ENCODE assay signal across 9 cellular contexts in genomic region chrX:136525738-136526606, GRCh38. TPM values are rescaled to one million over a fixed set of nuclear protein-coding genes. Genes with fewer than 3 reads are reported as not detected.
DNase-seq lines count a peak whose midpoint lies in the region; ATAC-seq, FAIRE-seq and TF ChIP-seq lines count a peak whose summit lies in the region.
"Had no signal": no experiment of that assay in that cellular context is flagged by ENCODE, and none has a peak within 500 bp of the region (broad histone marks: within the 10 kb centered on the region; RNA-seq: fewer than 3 reads in every experiment).

No MANE protein-coding gene starts in this region.

- BruUV-seq in HepG2 (replicated peaks; lab: Mats Ljungman, UMichigan) = no TSS peak
- BruUV-seq in MCF 10A (replicated peaks; lab: Mats Ljungman, UMichigan) = no TSS peak

- H3K9me3 Mint-ChIP-seq in MCF 10A (ENCODE audit: unreplicated experiment) = no peaks in the 10 kb centered on the region

- H3K27me3 Mint-ChIP-seq in MCF 10A (ENCODE audit: insufficient read depth, unreplicated experiment) = peaks cover 45% of the 10 kb centered on the region
- H3K27me3 Mint-ChIP-seq in T-helper 17 cell = no peaks in the 10 kb centered on the region

- CTCF ChIA-PET in HepG2 (lab: Yijun Ruan, JAX; ENCODE audit: low intra/inter-chr PET ratio, low total read pairs) = no interaction called here
- CTCF ChIA-PET in MCF 10A (lab: Yijun Ruan, JAX) = interaction anchor here (0.6 to 1.2 kb wide), 3 partner anchors 50 to 169 kb away, joined by 3 to 6 read pairs (median 3); no protein-coding TSS in a partner anchor

- no peaks in the 10 kb centered on the region for H3K9me3 ChIP-seq in liver (ENCODE audit: control insufficient read depth in 4 of 4, low read length in 3 of 4)
- H3K9me3 ChIP-seq in HepG2 (ENCODE audit: low read length) = no peaks in the 10 kb centered on the region
- no peaks in the 10 kb centered on the region for H3K9me3 ChIP-seq in uterus
- no peaks in the 10 kb centered on the region for H3K9me3 ChIP-seq in T-helper 17 cell (ENCODE audit: control insufficient read depth, low read length, poor library complexity, severe bottlenecking)

- H3K4me1 Mint-ChIP-seq in MCF 10A (ENCODE audit: insufficient read depth, unreplicated experiment) (no peaks in the 10 kb centered on the region), T-helper 17 cell (peaks cover 9% of the 10 kb centered on the region)

- no peak for TF ChIP-seq EP300 in HepG2 (IDR thresholded peaks at IDR 0.05; ENCODE audit: low read depth in 2 of 2, low read length in 2 of 2)
- TF ChIP-seq EP300 in HepG2 (CRISPR knock-in tag; IDR thresholded peaks at IDR 0.05; ENCODE audit: borderline replicate concordance) = no peak

- no peaks in the 10 kb centered on the region for H3K79me2 ChIP-seq in HepG2 (ENCODE audit: insufficient read depth, low read length)

- FAIRE-seq in HepG2 (lab: Jason Lieb, UNC) = no peak

- intact Hi-C loops in HepG2 (cut with micrococcal nuclease; ENCODE audit: unreplicated experiment) = no loop called here
- intact Hi-C loops in MCF 10A (cut with micrococcal nuclease) = no loop called here
- intact Hi-C loops in left colon (cut with DNase I, micrococcal nuclease) = no loop called here
- intact Hi-C loops in uterus (cut with DNase I; ENCODE audit: low total_unique reads) = no loop called here

- H3K27ac ChIP-seq in liver (ENCODE audit: low read depth in 1 of 2, low read length in 2 of 2) = no peak overlapping the region
- no peak overlapping the region for H3K27ac ChIP-seq in HepG2 (ENCODE audit: extremely low read length, insufficient read depth, low read length)
- peak overlapping the region; percentile 23 to 49 for H3K27ac ChIP-seq in uterus

- TF ChIP-seq POLR2A in HepG2 (IDR thresholded peaks at IDR 0.05; ENCODE audit: insufficient read depth in 1 of 2, low read depth in 2 of 2, low read length in 2 of 2) = no peak
- no peak for TF ChIP-seq POLR2A in uterus (IDR thresholded peaks at IDR 0.05)

- WGBS in liver = 38% methylated on average over 2 of the region's 2 CpGs
- 0% methylated on average over 2 of the region's 2 CpGs for WGBS in HepG2 (ENCODE audit: low lambda C conversion rate)

- H3K9ac ChIP-seq in liver (ENCODE audit: low read depth in 1 of 2, low read length in 2 of 2) (no peak overlapping the region), HepG2 (ENCODE audit: insufficient read depth, low read depth, low read length) (no peak overlapping the region)

- H3K27ac Mint-ChIP-seq in MCF 10A (ENCODE audit: low read depth, unreplicated experiment) (no peak overlapping the region), T-helper 17 cell (no peak overlapping the region)

- TF ChIP-seq RAD21 in liver (IDR thresholded peaks at IDR 0.05) (no peak), HepG2 (CRISPR knock-in tag; IDR thresholded peaks at IDR 0.05) (no peak)

- ATAC-seq in HepG2 (no peak), left colon (peak; percentile 91), T-helper 17 cell (no peak), HG03097 (IDR thresholded peaks at IDR 0.05; ENCODE audit: low FRiP score, unreplicated experiment) (no peak)

- H3K4me1 ChIP-seq in liver (ENCODE audit: control insufficient read depth in 4 of 4, insufficient read depth in 4 of 4, low read length in 3 of 4) (no peaks in the 10 kb centered on the region), HepG2 (ENCODE audit: insufficient read depth, low read length) (no peaks in the 10 kb centered on the region), uterus (no peaks in the 10 kb centered on the region)

- in situ Hi-C loops in HepG2 (cut with HindIII; ENCODE audit: extremely low pct_ligation_motif_present, low pct_unique_long_range_greater_than_20kb) = no loop called here

- H2AFZ ChIP-seq in HepG2 (ENCODE audit: low read length) = no peak overlapping the region

- no peak overlapping the region for H3K4me3 ChIP-seq in liver (ENCODE audit: low read depth in 1 of 3, low read length in 3 of 3)
- H3K4me3 ChIP-seq in HepG2 (replicated peaks in 1 of 3; ENCODE audit: insufficient read depth in 1 of 3, low read depth in 2 of 3, low read length in 3 of 3) = no peak overlapping the region
- no peak overlapping the region for H3K4me3 ChIP-seq in uterus

- H3K36me3 ChIP-seq in liver (ENCODE audit: control insufficient read depth in 4 of 4, insufficient read depth in 3 of 4, low read depth in 1 of 4, low read length in 3 of 4) (no peaks in the 10 kb centered on the region), HepG2 (replicated peaks in 1 of 2; ENCODE audit: control insufficient read depth in 1 of 2, insufficient read depth in 2 of 2, low read length in 2 of 2) (no peaks in the 10 kb centered on the region), uterus (no peaks in the 10 kb centered on the region)

- H3K27me3 ChIP-seq in liver (ENCODE audit: control insufficient read depth in 4 of 4, insufficient read depth in 4 of 4, low read length in 3 of 4) (no peaks in the 10 kb centered on the region), HepG2 (ENCODE audit: control insufficient read depth in 1 of 2, insufficient read depth in 2 of 2, low read length in 2 of 2) (no peaks in the 10 kb centered on the region), uterus (peaks cover 0 to 4% of the 10 kb centered on the region in 2 donors)

- no peaks in the 10 kb centered on the region for H3K36me3 Mint-ChIP-seq in MCF 10A (ENCODE audit: insufficient read depth, unreplicated experiment)
- no peaks in the 10 kb centered on the region for H3K36me3 Mint-ChIP-seq in T-helper 17 cell (ENCODE audit: low read depth)

- no peak for DNase-seq in HepG2 (ENCODE audit: low spot score)
- DNase-seq in MCF 10A (ENCODE audit: unreplicated experiment) = peak; percentile 87
- DNase-seq in left colon = peak; percentile 55 to 72
- DNase-seq in uterus = peak; percentile 81 to 84
- DNase-seq in T1000 (lab: John Stamatoyannopoulos, UW) = no peak
- DNase-seq in T-helper 17 cell = no peak

- no peak overlapping the region for H3K4me2 ChIP-seq in HepG2 (ENCODE audit: low read depth, low read length)

- TF ChIP-seq CTCF in liver (IDR thresholded peaks at IDR 0.05; ENCODE audit: low read depth, low read length, missing input control) = no peak
- TF ChIP-seq CTCF in HepG2 (CRISPR knock-in tag; IDR thresholded peaks at IDR 0.05) = no peak
- TF ChIP-seq CTCF in MCF 10A (IDR thresholded peaks at IDR 0.05; ENCODE audit: unreplicated experiment) = no peak
- no peak for TF ChIP-seq CTCF in uterus (IDR thresholded peaks at IDR 0.05)

- H4K20me1 ChIP-seq in HepG2 (ENCODE audit: insufficient read depth, low read length) = no peaks in the 10 kb centered on the region

- POLR2A ChIA-PET in HepG2 (lab: Yijun Ruan, JAX) = no interaction called here
- POLR2A ChIA-PET in MCF 10A (lab: Yijun Ruan, JAX) = interaction anchor here (0.5 to 1.1 kb wide), 5 partner anchors 16 to 224 kb away, joined by 3 to 5 read pairs (median 4); partner anchors contain the start of gene HTATSF1

- H3K4me3 Mint-ChIP-seq in MCF 10A (ENCODE audit: unreplicated experiment) (no peak overlapping the region), T-helper 17 cell (no peak overlapping the region)

RNA-seq across cellular contexts. Expression of gene VGLL1, which starts 6.0 kb away (rescaled TPM):
- total RNA-seq in liver = not detected
- not detected for polyA plus RNA-seq in liver
- not detected in 2 replicates for total RNA-seq in HepG2 (2016; rRNA removed; fragmentation: Illumina TruSeq; extraction: Trizol)
- total RNA-seq in HepG2 (2016; cell fraction: cytosol; rRNA removed; fragmentation: Illumina TruSeq; extraction: Trizol; ENCODE audit: low read depth) = not detected in 2 replicates
- total RNA-seq in HepG2 (2016; cell fraction: insoluble cytoplasmic fraction; rRNA removed; fragmentation: Illumina TruSeq; extraction: Trizol) = not detected in 2 replicates
- not detected in 2 replicates for total RNA-seq in HepG2 (2016; cell fraction: membrane; rRNA removed; fragmentation: Illumina TruSeq; extraction: Trizol)
- total RNA-seq in HepG2 (2016; cell fraction: nucleus; rRNA removed; fragmentation: Illumina TruSeq; extraction: Trizol) = not detected in 2 replicates
- not detected in 2 replicates for polyA plus RNA-seq in HepG2 (2011; rRNA removed)
- polyA plus RNA-seq in HepG2 (2011; cell fraction: cytosol; rRNA removed) = not detected in 2 replicates
- not detected in 2 replicates for polyA plus RNA-seq in HepG2 (2011; cell fraction: nucleus; rRNA removed)
- not detected in 2 replicates for polyA plus RNA-seq in HepG2 (2012)
- polyA plus RNA-seq in HepG2 (2016; cell fraction: cytosol; fragmentation: Illumina TruSeq; extraction: Trizol; ENCODE audit: low read depth) = not detected in 2 replicates
- polyA plus RNA-seq in HepG2 (2016; cell fraction: insoluble cytoplasmic fraction; fragmentation: Illumina TruSeq; extraction: Trizol; ENCODE audit: low read depth) = not detected in 2 replicates
- polyA plus RNA-seq in HepG2 (2016; cell fraction: membrane; fragmentation: Illumina TruSeq; extraction: Trizol; ENCODE audit: low read depth) = not detected in 2 replicates
- polyA plus RNA-seq in HepG2 (2016; cell fraction: nucleus; fragmentation: Illumina TruSeq; extraction: Trizol; ENCODE audit: insufficient read depth, low read depth) = not detected in 2 replicates
- not detected in 2 replicates for polyA minus RNA-seq in HepG2 (2011; rRNA and poly(A)+ RNA removed; ENCODE audit: low replicate concordance)
- polyA minus RNA-seq in HepG2 (2011; cell fraction: cytosol; rRNA and poly(A)+ RNA removed) = not detected in 2 replicates
- polyA minus RNA-seq in HepG2 (2011; cell fraction: nucleus; rRNA and poly(A)+ RNA removed) = not detected in 2 replicates
- not detected in 2 replicates for total RNA-seq in MCF 10A (2022)
- not detected for total RNA-seq in left colon
- under 1 TPM in 1 of 4 donors, not detected in 3; 0.62 TPM for total RNA-seq in uterus
- total RNA-seq in T-helper 17 cell = not detected
- total RNA-seq: mononuclear cell had no signal

RNA-seq across cellular contexts. Expression of gene HTATSF1, which starts 28.6 kb away (rescaled TPM):
- total RNA-seq in liver (10 to 100 TPM; 14.9 to 35.7 TPM), HepG2 (2016; rRNA removed; fragmentation: Illumina TruSeq; extraction: Trizol) (40.5 and 59.4 TPM in 2 replicates), MCF 10A (2022) (17.6 and 23.3 TPM in 2 replicates), left colon (10 to 100 TPM; 30.4 to 35.3 TPM), uterus (100 to 1,000 TPM in 2 of 4 donors, 10 to 100 TPM in 2; 21.0 to 111 (median 71.3) TPM), T-helper 17 cell (10 to 100 TPM; 35.9 to 36.5 TPM)
- polyA plus RNA-seq in liver (10 to 100 TPM; 12.5 to 13.3 TPM), HepG2 (2011; rRNA removed) (0.57 and 0.61 TPM in 2 replicates)
- total RNA-seq in HepG2 (2016; cell fraction: cytosol; rRNA removed; fragmentation: Illumina TruSeq; extraction: Trizol; ENCODE audit: low read depth) = 3.5 and 4.7 TPM in 2 replicates
- 40.9 and 56.9 TPM in 2 replicates for total RNA-seq in HepG2 (2016; cell fraction: insoluble cytoplasmic fraction; rRNA removed; fragmentation: Illumina TruSeq; extraction: Trizol)
- total RNA-seq in HepG2 (2016; cell fraction: membrane; rRNA removed; fragmentation: Illumina TruSeq; extraction: Trizol) = 15.3 and 16.1 TPM in 2 replicates
- 18.7 and 21.0 TPM in 2 replicates for total RNA-seq in HepG2 (2016; cell fraction: nucleus; rRNA removed; fragmentation: Illumina TruSeq; extraction: Trizol)
- 0.30 and 0.37 TPM in 2 replicates for polyA plus RNA-seq in HepG2 (2011; cell fraction: cytosol; rRNA removed)
- polyA plus RNA-seq in HepG2 (2011; cell fraction: nucleus; rRNA removed) = 0.55 and 0.84 TPM in 2 replicates
- 17.6 and 22.0 TPM in 2 replicates for polyA plus RNA-seq in HepG2 (2012)
- polyA plus RNA-seq in HepG2 (2016; cell fraction: cytosol; fragmentation: Illumina TruSeq; extraction: Trizol; ENCODE audit: low read depth) = 2.6 and 3.0 TPM in 2 replicates
- 63.6 and 65.2 TPM in 2 replicates for polyA plus RNA-seq in HepG2 (2016; cell fraction: insoluble cytoplasmic fraction; fragmentation: Illumina TruSeq; extraction: Trizol; ENCODE audit: low read depth)
- polyA plus RNA-seq in HepG2 (2016; cell fraction: membrane; fragmentation: Illumina TruSeq; extraction: Trizol; ENCODE audit: low read depth) = 7.1 and 7.9 TPM in 2 replicates
- 30.2 and 32.4 TPM in 2 replicates for polyA plus RNA-seq in HepG2 (2016; cell fraction: nucleus; fragmentation: Illumina TruSeq; extraction: Trizol; ENCODE audit: insufficient read depth, low read depth)
- 0.46 and 1.2 TPM in 2 replicates for polyA minus RNA-seq in HepG2 (2011; rRNA and poly(A)+ RNA removed; ENCODE audit: low replicate concordance)
- 0.88 and 1.1 TPM in 2 replicates for polyA minus RNA-seq in HepG2 (2011; cell fraction: cytosol; rRNA and poly(A)+ RNA removed)
- 1.6 and 1.7 TPM in 2 replicates for polyA minus RNA-seq in HepG2 (2011; cell fraction: nucleus; rRNA and poly(A)+ RNA removed)

RNA-seq across cellular contexts. Expression of gene BRS3, which starts 38.2 kb away (rescaled TPM):
- total RNA-seq in liver (not detected), HepG2 (2016; rRNA removed; fragmentation: Illumina TruSeq; extraction: Trizol) (not detected in 2 replicates), MCF 10A (2022) (not detected in 2 replicates), left colon (not detected), uterus (1 to 10 TPM in 1 of 4 donors, under 1 TPM in 1, not detected in 2; 0.28 to 1.0 TPM), T-helper 17 cell (not detected)
- polyA plus RNA-seq in liver (not detected), HepG2 (2011; rRNA removed) (not detected in 2 replicates)
- total RNA-seq in HepG2 (2016; cell fraction: cytosol; rRNA removed; fragmentation: Illumina TruSeq; extraction: Trizol; ENCODE audit: low read depth) = not detected in 2 replicates
- total RNA-seq in HepG2 (2016; cell fraction: insoluble cytoplasmic fraction; rRNA removed; fragmentation: Illumina TruSeq; extraction: Trizol) = not detected in 2 replicates
- not detected in 2 replicates for total RNA-seq in HepG2 (2016; cell fraction: membrane; rRNA removed; fragmentation: Illumina TruSeq; extraction: Trizol)
- not detected in 2 replicates for total RNA-seq in HepG2 (2016; cell fraction: nucleus; rRNA removed; fragmentation: Illumina TruSeq; extraction: Trizol)
- polyA plus RNA-seq in HepG2 (2011; cell fraction: cytosol; rRNA removed) = not detected in 2 replicates
- polyA plus RNA-seq in HepG2 (2011; cell fraction: nucleus; rRNA removed) = not detected in 2 replicates
- polyA plus RNA-seq in HepG2 (2012) = not detected in 2 replicates
- polyA plus RNA-seq in HepG2 (2016; cell fraction: cytosol; fragmentation: Illumina TruSeq; extraction: Trizol; ENCODE audit: low read depth) = not detected in 2 replicates
- polyA plus RNA-seq in HepG2 (2016; cell fraction: insoluble cytoplasmic fraction; fragmentation: Illumina TruSeq; extraction: Trizol; ENCODE audit: low read depth) = not detected in 2 replicates
- not detected in 2 replicates for polyA plus RNA-seq in HepG2 (2016; cell fraction: membrane; fragmentation: Illumina TruSeq; extraction: Trizol; ENCODE audit: low read depth)
- not detected in 2 replicates for polyA plus RNA-seq in HepG2 (2016; cell fraction: nucleus; fragmentation: Illumina TruSeq; extraction: Trizol; ENCODE audit: insufficient read depth, low read depth)
- polyA minus RNA-seq in HepG2 (2011; rRNA and poly(A)+ RNA removed; ENCODE audit: low replicate concordance) = not detected in 2 replicates
- not detected in 2 replicates for polyA minus RNA-seq in HepG2 (2011; cell fraction: cytosol; rRNA and poly(A)+ RNA removed)
- polyA minus RNA-seq in HepG2 (2011; cell fraction: nucleus; rRNA and poly(A)+ RNA removed) = not detected in 2 replicates
- total RNA-seq: mononuclear cell had no signal

Comparison
In these comparisons a context has a peak if more than half of its experiments do, and no peak if none do; other contexts are left out.
1. H3K27ac ChIP-seq: peak in uterus (2 of 2); none in liver (0 of 2) and HepG2 (single experiment).
2. DNase-seq: peak in MCF 10A (single experiment), left colon (2 of 2) and uterus (2 of 2); none in HepG2 (single experiment), T1000 (single experiment) and T-helper 17 cell (0 of 3).